8 cellular contexts compared by ENCODE assay signal in the genomic region with DNA sequence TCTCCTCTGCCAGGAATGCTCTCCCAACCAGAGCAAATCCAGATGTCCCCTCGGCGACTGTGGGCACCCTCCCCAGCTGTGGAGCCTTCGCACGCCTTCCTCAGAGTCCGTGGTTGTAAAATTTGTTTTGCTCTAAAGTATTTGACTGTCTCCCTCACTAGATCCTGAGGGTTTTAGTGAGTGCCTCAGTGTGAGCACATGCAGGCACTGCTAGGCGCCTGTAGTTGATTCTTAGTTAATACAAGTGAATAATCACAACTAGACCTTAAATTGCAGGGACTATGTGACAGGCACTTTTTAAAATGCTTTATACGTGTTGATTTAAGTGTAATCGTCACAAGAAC.
DNase-seq lines count a peak whose midpoint lies in the region; ATAC-seq and TF ChIP-seq lines count a peak whose summit lies in the region.

No MANE protein-coding gene starts in this region.

- DNase-seq in NB4 (ENCODE audit: low read depth) (no peak), NCI-H1417 (lab: John Stamatoyannopoulos, UW) (no peak), AG08396 (ENCODE audit: low spot score) (no peak)
- no peak for DNase-seq in effector memory CD8-positive, alpha-beta T cell

- TF ChIP-seq CTCF in NB4 (IDR thresholded peaks at IDR 0.05; ENCODE audit: low read depth, low read length) = no peak

- no peaks in the 10 kb centered on the region for H3K36me3 ChIP-seq in neuron (ENCODE audit: insufficient read depth, low read length)

- peaks cover 13 to 16% of the 10 kb centered on the region in 2 donors for H3K4me1 Mint-ChIP-seq in effector memory CD8-positive, alpha-beta T cell (ENCODE audit: low read depth in 2 of 2)

- no peak overlapping the region for H3K4me3 Mint-ChIP-seq in effector memory CD8-positive, alpha-beta T cell

- ATAC-seq in GM18511 (IDR thresholded peaks at IDR 0.05; ENCODE audit: unreplicated experiment) = peak; percentile 22
- peak; percentile 14 for ATAC-seq in effector memory CD8-positive, alpha-beta T cell (replicated peaks)
- ATAC-seq in HG03457 (IDR thresholded peaks at IDR 0.05; ENCODE audit: unreplicated experiment) = no peak
- no peak for ATAC-seq in HG02678 (IDR thresholded peaks at IDR 0.05; ENCODE audit: unreplicated experiment)

- no peaks in the 10 kb centered on the region for H3K9me3 Mint-ChIP-seq in effector memory CD8-positive, alpha-beta T cell

- peak overlapping the region in 1 of 2 donors; percentile 94 for H3K27ac Mint-ChIP-seq in effector memory CD8-positive, alpha-beta T cell

- peaks cover 14% of the 10 kb centered on the region for H3K36me3 Mint-ChIP-seq in effector memory CD8-positive, alpha-beta T cell (ENCODE audit: insufficient read depth)

- peaks cover 21% of the 10 kb centered on the region for H3K4me1 ChIP-seq in neuron (ENCODE audit: insufficient read depth, low read length)

- H3K27me3 ChIP-seq in neuron (ENCODE audit: insufficient read depth, low read length) = no peaks in the 10 kb centered on the region

- H3K4me3 ChIP-seq in NB4 (ENCODE audit: low read depth, low read length) = peak overlapping the region; percentile 86
- H3K4me3 ChIP-seq in neuron (ENCODE audit: low read length) = peak overlapping the region; percentile 95

- H3K9me3 ChIP-seq in neuron (ENCODE audit: low read length) = no peaks in the 10 kb centered on the region

- no peak for TF ChIP-seq POLR2A in NB4 (IDR thresholded peaks at IDR 0.05; ENCODE audit: extremely low read depth, insufficient read length)

- H3K27me3 Mint-ChIP-seq in effector memory CD8-positive, alpha-beta T cell = peaks cover 0 to 7% of the 10 kb centered on the region in 2 donors

- H2AFZ ChIP-seq in neuron (ENCODE audit: low read depth, low read length) = peak overlapping the region; percentile 59

Comparison
In these comparisons a context has a peak if more than half of its experiments do, and no peak if none do; other contexts are left out.
1. ATAC-seq: peak in GM18511 (single experiment) and effector memory CD8-positive, alpha-beta T cell (single experiment); none in HG03457 (single experiment) and HG02678 (single experiment).